Comparison of ENCODE assay signal across 34 cellular contexts in genomic region chr7:99296471-99296870, GRCh38. TPM values are rescaled to one million over a fixed set of nuclear protein-coding genes. Genes with fewer than 3 reads are reported as not detected.
"Had no signal": no experiment of that assay in that cellular context is flagged by ENCODE, and none has a peak within 500 bp of the region (broad histone marks: within the 10 kb centered on the region; RNA-seq: fewer than 3 reads in every experiment).

No MANE protein-coding gene starts in this region.

- H3K4me1 ChIP-seq: SJCRH30 had no signal

- H3K27me3 ChIP-seq: brain microvascular endothelial cell, SJCRH30 had no signal

- H3K27ac ChIP-seq: brain microvascular endothelial cell, SJCRH30, SK-N-MC had no signal

- H3K9me3 Mint-ChIP-seq: activated CD4-positive, alpha-beta memory T cell treated with anti-CD3 and anti-CD28 coated beads, Interleukin-2, amount 10 ng/mL, durations not matched to agents 7 days and 5 days; activated naive CD8-positive, alpha-beta T cell treated with anti-CD3 and anti-CD28 coated beads for 36 hours; activated T-cell treated with anti-CD3 and anti-CD28 coated beads, Interleukin-2, amount 50 U/mL, for 72 hours; activated T-helper 17 cell treated with anti-CD3 and anti-CD28 coated beads, Interleukin-2, amount 50 U/mL, for 72 hours had no signal

- H3K4me3 ChIP-seq: SJCRH30, SK-N-MC had no signal

- H3K27me3 Mint-ChIP-seq: activated CD4-positive, alpha-beta memory T cell treated with anti-CD3 and anti-CD28 coated beads, Interleukin-2, amount 10 ng/mL, durations not matched to agents 7 days and 5 days; activated CD8-positive, alpha-beta memory T cell treated with anti-CD3 and anti-CD28 coated beads, Interleukin-2, amount 10 ng/mL, durations not matched to agents 7 days and 5 days; activated naive CD8-positive, alpha-beta T cell treated with anti-CD3 and anti-CD28 coated beads for 36 hours; activated T-helper 17 cell treated with anti-CD3 and anti-CD28 coated beads, Interleukin-2, amount 50 U/mL, for 72 hours had no signal

- H3K4me1 Mint-ChIP-seq: activated CD4-positive, alpha-beta memory T cell treated with anti-CD3 and anti-CD28 coated beads, Interleukin-2, amount 10 ng/mL, durations not matched to agents 7 days and 5 days; activated CD8-positive, alpha-beta memory T cell treated with anti-CD3 and anti-CD28 coated beads, Interleukin-2, amount 10 ng/mL, durations not matched to agents 7 days and 5 days; activated naive CD8-positive, alpha-beta T cell treated with anti-CD3 and anti-CD28 coated beads for 36 hours; activated T-helper 17 cell treated with anti-CD3 and anti-CD28 coated beads, Interleukin-2, amount 50 U/mL, for 72 hours had no signal

- H3K9me3 ChIP-seq: SJCRH30 had no signal

- H3K36me3 ChIP-seq: brain microvascular endothelial cell, SJCRH30 had no signal

- H3K27ac Mint-ChIP-seq: activated CD4-positive, alpha-beta memory T cell treated with anti-CD3 and anti-CD28 coated beads, Interleukin-2, amount 10 ng/mL, durations not matched to agents 7 days and 5 days; activated CD8-positive, alpha-beta memory T cell treated with anti-CD3 and anti-CD28 coated beads, Interleukin-2, amount 10 ng/mL, durations not matched to agents 7 days and 5 days; activated naive CD8-positive, alpha-beta T cell treated with anti-CD3 and anti-CD28 coated beads for 36 hours; activated T-cell treated with anti-CD3 and anti-CD28 coated beads, Interleukin-2, amount 50 U/mL, for 72 hours; activated T-helper 17 cell treated with anti-CD3 and anti-CD28 coated beads, Interleukin-2, amount 50 U/mL, for 72 hours had no signal

- H3K4me3 Mint-ChIP-seq: activated CD4-positive, alpha-beta memory T cell treated with anti-CD3 and anti-CD28 coated beads, Interleukin-2, amount 10 ng/mL, durations not matched to agents 7 days and 5 days; activated CD8-positive, alpha-beta memory T cell treated with anti-CD3 and anti-CD28 coated beads, Interleukin-2, amount 10 ng/mL, durations not matched to agents 7 days and 5 days; activated naive CD8-positive, alpha-beta T cell treated with anti-CD3 and anti-CD28 coated beads for 36 hours; activated T-cell treated with anti-CD3 and anti-CD28 coated beads, Interleukin-2, amount 50 U/mL, for 72 hours; activated T-helper 17 cell treated with anti-CD3 and anti-CD28 coated beads, Interleukin-2, amount 50 U/mL, for 72 hours had no signal

- ATAC-seq: activated CD4-positive, CD25-positive, alpha-beta regulatory T cell treated with anti-CD3 and anti-CD28 coated beads, Interleukin-2, amount 50 U/mL, for 24 hours; activated CD8-positive, alpha-beta memory T cell treated with anti-CD3 and anti-CD28 coated beads, Interleukin-2, amount 10 ng/mL, durations not matched to agents 7 days and 5 days; activated T-cell treated with anti-CD3 and anti-CD28 coated beads, Interleukin-2, amount 50 U/mL, for 72 hours; activated T-helper 17 cell treated with anti-CD3 and anti-CD28 coated beads, Interleukin-2, amount 50 U/mL, for 72 hours; Panc1 had no signal

- DNase-seq: activated CD4-positive, alpha-beta memory T cell treated with anti-CD3 and anti-CD28 coated beads, Interleukin-2, amount 10 ng/mL, durations not matched to agents 7 days and 5 days; activated CD4-positive, alpha-beta T cell treated with anti-CD3 and anti-CD28 coated beads for 4 hours; activated CD4-positive, alpha-beta T cell treated with anti-CD3 and anti-CD28 coated beads, Interleukin-2, amount 50 U/mL, for 1 hour; activated CD8-positive, alpha-beta memory T cell treated with anti-CD3 and anti-CD28 coated beads for 24 hours; activated CD8-positive, alpha-beta memory T cell treated with anti-CD3 and anti-CD28 coated beads, Interleukin-2, amount 10 ng/mL, durations not matched to agents 7 days and 5 days; activated CD8-positive, alpha-beta memory T cell treated with anti-CD3 and anti-CD28 coated beads, Interleukin-2, amount 50 U/mL, for 48 hours; activated effector memory CD4-positive, alpha-beta T cell treated with anti-CD3 and anti-CD28 coated beads, Interleukin-2, amount 50 U/mL, for 16 hours; activated naive CD4-positive, alpha-beta T cell; activated naive CD4-positive, alpha-beta T cell treated with anti-CD3 and anti-CD28 coated beads, Interleukin-2, amount 50 U/mL, for 16 hours; activated naive CD8-positive, alpha-beta T cell treated with anti-CD3 and anti-CD28 coated beads for 36 hours; activated T-cell treated with anti-CD3 and anti-CD28 coated beads, Interleukin-2, amount 50 U/mL, for 72 hours; amniotic stem cell; aorta; brain microvascular endothelial cell; central memory CD4-positive, alpha-beta T cell; Karpas-422; NCI-H1105; NCI-H1417 treated with DMSO at 0.1 percent for 48 hours; NCI-H1694; NCI-H1930; NCI-H2081 treated with DMSO at 0.1 percent for 48 hours; NCI-H226; NCI-H446 treated with DMSO at 0.1 percent for 48 hours; NCI-H524 treated with DMSO at 0.1 percent for 48 hours; SHP77; SJCRH30; T1000 had no signal

- H3K36me3 Mint-ChIP-seq: activated CD8-positive, alpha-beta memory T cell treated with anti-CD3 and anti-CD28 coated beads, Interleukin-2, amount 10 ng/mL, durations not matched to agents 7 days and 5 days; activated naive CD8-positive, alpha-beta T cell treated with anti-CD3 and anti-CD28 coated beads for 36 hours had no signal

RNA-seq across cellular contexts. Expression of gene MYH16, which starts 23.8 kb away (rescaled TPM):
- total RNA-seq: activated CD4-positive, alpha-beta memory T cell treated with anti-CD3 and anti-CD28 coated beads, Interleukin-2, amount 10 ng/mL, durations not matched to agents 7 days and 5 days; activated CD8-positive, alpha-beta memory T cell treated with anti-CD3 and anti-CD28 coated beads, Interleukin-2, amount 10 ng/mL, durations not matched to agents 7 days and 5 days; activated naive CD8-positive, alpha-beta T cell treated with anti-CD3 and anti-CD28 coated beads for 36 hours; activated T-cell treated with anti-CD3 and anti-CD28 coated beads, Interleukin-2, amount 50 U/mL, for 72 hours; activated T-helper 17 cell treated with anti-CD3 and anti-CD28 coated beads, Interleukin-2, amount 50 U/mL, for 72 hours; cerebellum; T-helper 1 cell treated with Interleukin-12 subunit alpha and Interleukin-12 subunit beta and Interleukin-4 antibody, amounts not matched to agents 30 ng/mL and 1 ng/mL, for 36 hours; T-helper 2 cell treated with Interferon-gamma antibody and Interleukin-4, amounts not matched to agents 100 ng/mL and 5 ng/mL, for 36 hours had no signal
- polyA plus RNA-seq: aorta had no signal
